Comparison of ENCODE assay signal across 9 cellular contexts in the genomic region with DNA sequence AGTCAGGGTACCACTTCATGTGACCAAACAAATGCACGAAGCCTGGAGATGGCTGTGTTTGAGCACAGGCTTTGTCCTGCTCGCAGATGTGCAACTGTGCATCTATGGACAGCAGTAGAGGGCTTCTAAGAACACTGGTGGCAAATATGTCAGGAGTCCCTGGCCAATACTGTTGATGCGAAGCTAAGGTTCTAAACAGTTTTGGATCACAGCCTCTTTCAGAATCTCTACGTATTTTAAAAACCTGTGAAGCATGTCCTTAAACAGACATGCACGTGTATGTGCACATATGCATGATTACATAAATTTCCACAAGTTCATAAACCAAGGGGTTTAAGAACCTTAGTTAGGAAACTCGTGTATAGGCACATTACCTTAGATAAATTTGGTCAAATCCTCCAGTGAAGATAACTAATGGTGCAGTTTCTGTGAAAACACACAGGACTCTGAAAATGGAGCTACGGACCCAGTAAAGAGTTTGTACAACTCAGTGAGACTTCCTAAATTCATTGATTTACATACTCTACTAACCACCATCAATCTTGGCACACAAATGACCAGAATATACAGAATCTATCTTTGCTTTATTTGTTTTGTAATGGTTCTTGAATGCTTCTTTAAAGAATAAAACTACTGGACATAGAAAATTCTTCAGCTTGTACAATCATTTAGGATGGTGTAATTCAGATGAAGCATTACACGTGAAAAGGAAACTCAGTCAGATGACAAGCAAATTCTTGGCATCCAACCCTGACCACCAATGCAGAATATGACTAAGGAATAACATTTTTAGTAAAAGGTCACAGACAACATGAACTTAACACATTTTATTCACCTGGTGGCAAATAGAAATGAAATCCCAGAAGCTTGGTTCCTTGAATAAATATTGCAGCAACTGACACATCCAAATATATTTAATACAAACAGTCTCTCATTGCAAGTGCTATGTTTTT. TPM values are rescaled to one million over a fixed set of nuclear protein-coding genes. Genes with fewer than 3 reads are reported as not detected.
DNase-seq lines count a peak whose midpoint lies in the region; ATAC-seq, FAIRE-seq and TF ChIP-seq lines count a peak whose summit lies in the region.
"Had no signal": no experiment of that assay in that cellular context is flagged by ENCODE, and none has a peak within 500 bp of the region (broad histone marks: within the 10 kb centered on the region; RNA-seq: fewer than 3 reads in every experiment).

No MANE protein-coding gene starts in this region.

- H3K4me2 ChIP-seq in Karpas-422 (ENCODE audit: low read depth, low read length, poor library complexity, severe bottlenecking) (peak overlapping the region; percentile 67), neuronal stem cell (ENCODE audit: insufficient read depth, low read length, poor library complexity, severe bottlenecking) (no peak overlapping the region)

- H2BK12ac ChIP-seq in neuronal stem cell (ENCODE audit: low read length), result no peak overlapping the region

- no peak overlapping the region for H3K23ac ChIP-seq in neuronal stem cell (ENCODE audit: low read depth, low read length, poor library complexity)

- no peaks in the 10 kb centered on the region for H3K9me2 ChIP-seq in Karpas-422 (replicated peaks; ENCODE audit: insufficient read depth, low read length)

- H3K36me3 ChIP-seq in Karpas-422 (ENCODE audit: insufficient read depth, low read length), result 0 out of 2 replicates have a peak, but pooled peaks cover 3% of the 10 kb centered on the region
- H3K36me3 ChIP-seq in suprapubic skin, result no peaks in the 10 kb centered on the region
- H3K36me3 ChIP-seq in neuronal stem cell (replicated peaks in 1 of 2; ENCODE audit: control insufficient read depth in 2 of 2, insufficient read depth in 2 of 2, low read length in 2 of 2), result no peaks in the 10 kb centered on the region
- H3K36me3 ChIP-seq: neutrophil had no signal

- no peak overlapping the region for H3K14ac ChIP-seq in neuronal stem cell (ENCODE audit: low read length)

- peak overlapping the region; percentile 82 for H3K27ac ChIP-seq in Karpas-422 (ENCODE audit: low read length)
- H3K27ac ChIP-seq in suprapubic skin, result no peak overlapping the region
- no peak overlapping the region for H3K27ac ChIP-seq in neuronal stem cell (replicated peaks; ENCODE audit: low read length)
- H3K27ac ChIP-seq: neutrophil had no signal

- H2BK15ac ChIP-seq in neuronal stem cell (ENCODE audit: low read length), result no peak overlapping the region

- H4K91ac ChIP-seq in neuronal stem cell (ENCODE audit: low read depth, low read length, poor library complexity), result no peak overlapping the region

- H3K4me3 ChIP-seq in Karpas-422 (ENCODE audit: low read length), result peak overlapping the region; percentile 38
- H3K4me3 ChIP-seq in fibroblast of mammary gland (ENCODE audit: control insufficient read depth, low read depth, low read length), result no peak overlapping the region
- no peak overlapping the region for H3K4me3 ChIP-seq in suprapubic skin
- H3K4me3 ChIP-seq in neuronal stem cell (ENCODE audit: low read length in 2 of 2), result no peak overlapping the region

- TF ChIP-seq EP300 in suprapubic skin (IDR thresholded peaks at IDR 0.05), result no peak

- H3K9ac ChIP-seq in Karpas-422 (ENCODE audit: low read length) (peak overlapping the region; percentile 46), neuronal stem cell (ENCODE audit: low read depth, low read length, poor library complexity) (no peak overlapping the region)

- peaks cover 99% of the 10 kb centered on the region for H3K79me2 ChIP-seq in Karpas-422 (ENCODE audit: low read length)

- no peak overlapping the region for H3K18ac ChIP-seq in neuronal stem cell (ENCODE audit: low read length)

- no peaks in the 10 kb centered on the region for H3K9me3 ChIP-seq in Karpas-422 (ENCODE audit: low read length)
- no peaks in the 10 kb centered on the region for H3K9me3 ChIP-seq in suprapubic skin
- H3K9me3 ChIP-seq in neuronal stem cell (replicated peaks in 1 of 2; ENCODE audit: control insufficient read depth in 2 of 2, insufficient read depth in 1 of 2, low read depth in 1 of 2, low read length in 2 of 2), result no peaks in the 10 kb centered on the region
- H3K9me3 ChIP-seq: neutrophil had no signal

- TF ChIP-seq CTCF in fibroblast of mammary gland (conservative IDR thresholded peaks at IDR 0.05; ENCODE audit: control insufficient read depth, insufficient read depth, low read depth, low read length), result no peak
- no peak for TF ChIP-seq CTCF in suprapubic skin (IDR thresholded peaks at IDR 0.05)

- ATAC-seq in GM21619 (IDR thresholded peaks at IDR 0.05; ENCODE audit: unreplicated experiment), result peak; percentile 63

- no peak overlapping the region for H3K4ac ChIP-seq in neuronal stem cell (ENCODE audit: low read length)

- H4K8ac ChIP-seq in neuronal stem cell (ENCODE audit: low read depth, low read length), result no peak overlapping the region

- H2AFZ ChIP-seq in Karpas-422 (ENCODE audit: low read length) (no peak overlapping the region), neuronal stem cell (ENCODE audit: low read length) (no peak overlapping the region)

- H3K4me1 ChIP-seq in Karpas-422 (ENCODE audit: low read length) (peaks cover 88% of the 10 kb centered on the region), suprapubic skin (no peaks in the 10 kb centered on the region), neuronal stem cell (ENCODE audit: control insufficient read depth in 2 of 2, insufficient read depth in 1 of 2, low read depth in 1 of 2, low read length in 2 of 2) (peaks cover 0 to 3% of the 10 kb centered on the region in 2 donors)

- no peak overlapping the region for H2BK120ac ChIP-seq in neuronal stem cell (ENCODE audit: low read depth, low read length)

- TF ChIP-seq POLR2A in GM12891 (IDR thresholded peaks at IDR 0.05; ENCODE audit: low read depth, low read length) (no peak), suprapubic skin (IDR thresholded peaks at IDR 0.05) (no peak)

- H2AK5ac ChIP-seq in neuronal stem cell (ENCODE audit: low read depth, low read length), result no peak overlapping the region

- H4K20me1 ChIP-seq in Karpas-422 (ENCODE audit: insufficient read depth, low read depth, low read length), result no peaks in the 10 kb centered on the region

- peak; percentile 83 for FAIRE-seq in GM12891 (lab: Jason Lieb, UNC)

- H3K27me3 ChIP-seq in Karpas-422 (ENCODE audit: low read length), result no peaks in the 10 kb centered on the region
- no peaks in the 10 kb centered on the region for H3K27me3 ChIP-seq in suprapubic skin
- no peaks in the 10 kb centered on the region for H3K27me3 ChIP-seq in neuronal stem cell (ENCODE audit: control insufficient read depth in 3 of 3, insufficient read depth in 3 of 3, low read depth in 1 of 3, low read length in 3 of 3)
- H3K27me3 ChIP-seq: neutrophil had no signal

- no peak overlapping the region for H2BK5ac ChIP-seq in neuronal stem cell (ENCODE audit: low read length)

- 72% methylated on average over 8 of the region's 8 CpGs for WGBS in suprapubic skin
- WGBS in neuronal stem cell (ENCODE audit: extremely low coverage in 2 of 2, insufficient read length in 2 of 2, insufficient replicate concordance in 1 of 2), 2 donors, result no CpG with 5 or more reads among the region's 8 CpGs

- no peaks in the 10 kb centered on the region for H3K79me1 ChIP-seq in neuronal stem cell (ENCODE audit: low read depth, low read length)

- DNase-seq in GM12891 (ENCODE audit: insufficient read length, low spot score) (no peak), Karpas-422 (peak; percentile 67), fibroblast of mammary gland (ENCODE audit: low read depth) (peak; percentile 80), suprapubic skin (ENCODE audit: low spot score in 2 of 2) (no peak), NOMO-1 (lab: John Stamatoyannopoulos, UW; ENCODE audit: unreplicated experiment in 2 of 2) (no peak), NCI-H2171 treated with DMSO at 0.1 percent for 48 hours (lab: John Stamatoyannopoulos, UW) (no peak), neuronal stem cell (ENCODE audit: low spot score) (no peak)

TF ChIP-seq in GM12891, 5 proteins besides CTCF, POLR2A, EP300 and RAD21:
- TF ChIP-seq TAF1 (IDR thresholded peaks at IDR 0.05; ENCODE audit: low read depth, low read length), result no peak
- TF ChIP-seq POLR2AphosphoS5 (IDR thresholded peaks at IDR 0.05; ENCODE audit: low read depth, low read length), result no peak
- 0 out of 2 replicates have a peak, but pooled peaks have one; percentile 18 for TF ChIP-seq POU2F2 (IDR thresholded peaks at IDR 0.05; ENCODE audit: low read depth, low read length)
- peak; percentile 34 for TF ChIP-seq PAX5 (IDR thresholded peaks at IDR 0.05; ENCODE audit: insufficient read depth, low read length, severe bottlenecking)
TF ChIP-seq in GM12891: peak in this region for 2.

RNA-seq across cellular contexts. Expression of gene KCNQ5, which starts 27.4 kb away (rescaled TPM):
- 0.50 TPM for polyA plus RNA-seq in GM12891 (2012; ENCODE audit: low read depth, missing spikeins)
- total RNA-seq in Karpas-422 (2014; rRNA removed; shearing (Covaris generic); ENCODE audit: low replicate concordance), result 29.1 and 50.5 TPM in 2 replicates
- total RNA-seq in suprapubic skin, result under 1 TPM in 3 of 4 donors, not detected in 1; 0.30 to 0.57 (median 0.42) TPM
- 0.08 TPM for polyA plus RNA-seq in neuronal stem cell (2013, experiment 1 of 2)
- polyA plus RNA-seq in neuronal stem cell (2013, experiment 2 of 2), result 0.06 TPM

Comparison
In these comparisons a context has a peak if more than half of its experiments do, and no peak if none do; other contexts are left out.
1. DNase-seq: peak in Karpas-422 (single experiment) and fibroblast of mammary gland (single experiment); none in GM12891 (single experiment), suprapubic skin (0 of 2), NOMO-1 (0 of 2), NCI-H2171 treated with DMSO at 0.1 percent for 48 hours (single experiment) and neuronal stem cell (single experiment).
2. RNA of gene KCNQ5, which starts 27.4 kb away (total RNA-seq): 29.1 to 50.5 TPM in Karpas-422; 0.30 to 0.57 TPM in suprapubic skin; every median in the first group is over 10 times any median in the second.